ENCODE assay signal across 9 cellular contexts in the genomic region with DNA sequence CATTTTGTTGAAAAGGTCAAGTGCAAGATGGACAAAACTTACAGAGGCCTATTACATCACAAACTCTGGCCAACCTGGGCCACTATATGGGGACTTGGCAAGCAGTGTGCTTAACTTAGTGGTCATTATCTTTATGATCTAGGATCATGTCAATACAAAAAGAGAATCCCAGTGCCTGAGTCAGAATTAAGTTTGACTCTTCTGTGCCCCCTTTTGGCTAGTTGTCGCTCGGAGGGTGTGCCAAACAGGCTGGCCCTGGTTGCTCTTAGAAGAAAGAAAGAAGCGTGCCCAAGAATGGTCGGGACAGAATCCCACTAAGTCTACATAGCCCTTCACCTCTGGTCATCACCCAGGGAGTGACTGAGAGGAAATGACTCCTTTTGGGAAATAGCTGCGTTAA.
A peak's percentile ranks its signal among the peaks of the same experiment; 100 is the strongest.
DNase-seq lines count a peak whose midpoint lies in the region; ATAC-seq, FAIRE-seq and TF ChIP-seq lines count a peak whose summit lies in the region.
"Had no signal": no experiment of that assay in that cellular context is flagged by ENCODE, and none has a peak within 500 bp of the region (broad histone marks: within the 10 kb centered on the region; RNA-seq: fewer than 3 reads in every experiment).

No MANE protein-coding gene starts in this region.

- TF ChIP-seq CTCF in GM12864 (IDR thresholded peaks at IDR 0.05; ENCODE audit: low read depth, low read length, missing control alignments): peak; percentile 38
- TF ChIP-seq CTCF in GM10266 (IDR thresholded peaks at IDR 0.05; ENCODE audit: control insufficient read depth, insufficient read depth, low read depth, missing control alignments): no peak

- H3K36me3 Mint-ChIP-seq in activated naive CD4-positive, alpha-beta T cell treated with anti-CD3 and anti-CD28 coated beads, Interleukin-2, amount 10 ng/mL, durations not matched to agents 7 days and 5 days: no peaks in the 10 kb centered on the region

- no peak overlapping the region for H3K4me3 ChIP-seq in GM12864 (ENCODE audit: low read depth, low read length)

- peaks cover 12% of the 10 kb centered on the region for H3K27me3 Mint-ChIP-seq in activated naive CD4-positive, alpha-beta T cell treated with anti-CD3 and anti-CD28 coated beads, Interleukin-2, amount 10 ng/mL, durations not matched to agents 7 days and 5 days

- H3K9me3 Mint-ChIP-seq in activated naive CD4-positive, alpha-beta T cell treated with anti-CD3 and anti-CD28 coated beads, Interleukin-2, amount 10 ng/mL, durations not matched to agents 7 days and 5 days: no peaks in the 10 kb centered on the region
- H3K9me3 Mint-ChIP-seq: T-helper 1 cell treated with Interleukin-12 subunit alpha and Interleukin-12 subunit beta and Interleukin-4 antibody, amounts not matched to agents 30 μg/mL and 1 μg/mL, for 36 hours had no signal

- no peaks in the 10 kb centered on the region for H3K4me1 Mint-ChIP-seq in activated naive CD4-positive, alpha-beta T cell treated with anti-CD3 and anti-CD28 coated beads, Interleukin-2, amount 10 ng/mL, durations not matched to agents 7 days and 5 days

- H3K4me3 Mint-ChIP-seq in activated naive CD4-positive, alpha-beta T cell treated with anti-CD3 and anti-CD28 coated beads, Interleukin-2, amount 10 ng/mL, durations not matched to agents 7 days and 5 days: no peak overlapping the region
- H3K4me3 Mint-ChIP-seq: T-helper 1 cell treated with Interleukin-12 subunit alpha and Interleukin-12 subunit beta and Interleukin-4 antibody, amounts not matched to agents 30 μg/mL and 1 μg/mL, for 36 hours had no signal

- ATAC-seq in HG02840 (IDR thresholded peaks at IDR 0.05; ENCODE audit: low FRiP score, unreplicated experiment) (no peak), HG03039 (IDR thresholded peaks at IDR 0.05; ENCODE audit: unreplicated experiment) (no peak)

- CTCF ChIA-PET in activated naive CD4-positive, alpha-beta T cell treated with anti-CD3 and anti-CD28 coated beads, Interleukin-2, amount 10 ng/mL, durations not matched to agents 7 days and 5 days (lab: Charles Lee): no interaction called here

- FAIRE-seq in frontal cortex (lab: Jason Lieb, UNC): no peak

- DNase-seq in GM12864 (ENCODE audit: low read depth): no peak
- peak; percentile 20 for DNase-seq in OCI-M1 (lab: John Stamatoyannopoulos, UW)
- peak; percentile 46 for DNase-seq in activated naive CD4-positive, alpha-beta T cell treated with anti-CD3 and anti-CD28 coated beads, Interleukin-2, amount 10 ng/mL, durations not matched to agents 7 days and 5 days
- peak; percentile 34 for DNase-seq in stimulated activated CD4-positive, alpha-beta T cell treated with anti-CD3 and anti-CD28 coated beads, Interleukin-15, amount 100 ng/mL, for 24 hours
- no peak for DNase-seq in GM10266 (ENCODE audit: extremely low spot score)
- DNase-seq in frontal cortex (ENCODE audit: low spot score in 2 of 2): no peak

- H3K27ac Mint-ChIP-seq in activated naive CD4-positive, alpha-beta T cell treated with anti-CD3 and anti-CD28 coated beads, Interleukin-2, amount 10 ng/mL, durations not matched to agents 7 days and 5 days: no peak overlapping the region
- H3K27ac Mint-ChIP-seq: T-helper 1 cell treated with Interleukin-12 subunit alpha and Interleukin-12 subunit beta and Interleukin-4 antibody, amounts not matched to agents 30 μg/mL and 1 μg/mL, for 36 hours had no signal

Comparison
In these comparisons a context has a peak if more than half of its experiments do, and no peak if none do; other contexts are left out.
1. DNase-seq: peak in OCI-M1 (single experiment), activated naive CD4-positive, alpha-beta T cell treated with anti-CD3 and anti-CD28 coated beads, Interleukin-2, amount 10 ng/mL, durations not matched to agents 7 days and 5 days (single experiment) and stimulated activated CD4-positive, alpha-beta T cell treated with anti-CD3 and anti-CD28 coated beads, Interleukin-15, amount 100 ng/mL, for 24 hours (single experiment); none in GM12864 (single experiment), GM10266 (single experiment) and frontal cortex (0 of 2).